23 cellular contexts compared by ENCODE assay signal in the genomic region with DNA sequence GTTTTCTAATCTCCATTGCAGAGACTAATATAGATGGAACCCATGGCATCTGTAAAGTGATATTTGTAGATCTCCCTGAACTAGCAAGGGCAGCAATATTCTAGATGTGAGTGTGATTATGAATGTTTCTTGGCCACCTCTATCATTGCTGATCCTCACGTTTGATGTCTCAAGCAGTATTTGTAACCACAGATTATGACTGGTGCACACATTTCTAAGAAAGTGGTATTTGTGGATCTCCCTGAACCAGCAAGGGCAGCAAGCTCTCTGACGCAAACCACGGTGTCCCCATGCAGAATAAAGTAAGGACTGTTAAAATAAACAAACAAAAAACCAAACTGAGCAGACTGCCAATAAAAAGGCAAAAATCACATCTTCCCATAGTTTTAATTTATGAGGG.
DNase-seq lines count a peak whose midpoint lies in the region; ATAC-seq, FAIRE-seq and TF ChIP-seq lines count a peak whose summit lies in the region.
"Had no signal": no experiment of that assay in that cellular context is flagged by ENCODE, and none has a peak within 500 bp of the region (broad histone marks: within the 10 kb centered on the region; RNA-seq: fewer than 3 reads in every experiment).

No MANE protein-coding gene starts in this region.

- H3K4me1 ChIP-seq in HEK293 (ENCODE audit: control insufficient read depth, insufficient read depth, low read length) = peaks cover 42% of the 10 kb centered on the region

- POLR2A ChIA-PET in HEK293 (lab: Yijun Ruan, JAX) = no interaction called here
- POLR2A ChIA-PET in naive thymus-derived CD8-positive, alpha-beta T cell (lab: Charles Lee) = no interaction called here

- no peak for ATAC-seq in HG02981 (IDR thresholded peaks at IDR 0.05; ENCODE audit: unreplicated experiment)
- ATAC-seq in naive thymus-derived CD8-positive, alpha-beta T cell = no peak
- ATAC-seq: left colon; natural killer cell treated with Interleukin-12 subunit alpha and Interleukin-12 subunit beta and Interleukin-15 and Interleukin-18, amount 100 ng/mL, for 72 hours; stimulated activated naive B cell treated with anti-CD40 and anti-IgM and Interleukin-4, amounts not matched to agents 10 μg/mL and 1 μg/mL and 100 μg/mL, for 72 hours; T-helper 17 cell had no signal

- peak; percentile 46 for FAIRE-seq in D721Med (lab: Jason Lieb, UNC)
- FAIRE-seq: H54 had no signal

- H3K9me3 ChIP-seq in HEK293 (ENCODE audit: control insufficient read depth, insufficient read depth, low read depth, low read length) (no peaks in the 10 kb centered on the region), WERI-Rb-1 (ENCODE audit: severe bottlenecking) (no peaks in the 10 kb centered on the region)

- H3K4me3 Mint-ChIP-seq in naive thymus-derived CD8-positive, alpha-beta T cell = no peak overlapping the region
- H3K4me3 Mint-ChIP-seq: CD4-positive, alpha-beta T cell; natural killer cell treated with Interleukin-12 subunit alpha and Interleukin-12 subunit beta and Interleukin-15 and Interleukin-18, amount 100 ng/mL, for 72 hours; stimulated activated naive B cell treated with anti-CD40 and anti-IgM and Interleukin-4, amounts not matched to agents 10 μg/mL and 1 μg/mL and 100 μg/mL, for 72 hours; T-helper 17 cell; WTC11 had no signal

- peaks cover 0 to 6% (median 0%) of the 10 kb centered on the region in 9 donors for H3K9me3 Mint-ChIP-seq in naive thymus-derived CD8-positive, alpha-beta T cell
- H3K9me3 Mint-ChIP-seq: CD4-positive, alpha-beta T cell; stimulated activated naive B cell treated with anti-CD40 and anti-IgM and Interleukin-4, amounts not matched to agents 10 μg/mL and 1 μg/mL and 100 μg/mL, for 72 hours; WTC11 had no signal

- no peaks in the 10 kb centered on the region for H3K36me3 Mint-ChIP-seq in naive thymus-derived CD8-positive, alpha-beta T cell
- H3K36me3 Mint-ChIP-seq: natural killer cell treated with Interleukin-12 subunit alpha and Interleukin-12 subunit beta and Interleukin-15 and Interleukin-18, amount 100 ng/mL, for 72 hours; stimulated activated naive B cell treated with anti-CD40 and anti-IgM and Interleukin-4, amounts not matched to agents 10 μg/mL and 1 μg/mL and 100 μg/mL, for 72 hours; WTC11 had no signal

- CTCF ChIA-PET in HEK293 (lab: Yijun Ruan, JAX) = interaction anchor here (0.6 kb wide), 1 partner anchor 17 kb away, joined by 3 read pairs; no protein-coding TSS in a partner anchor

- H3K36me3 ChIP-seq in HEK293 (ENCODE audit: control insufficient read depth in 2 of 2, insufficient read depth in 1 of 2, low read length in 2 of 2) = no peaks in the 10 kb centered on the region
- H3K36me3 ChIP-seq in WERI-Rb-1 = no peaks in the 10 kb centered on the region

- no peak overlapping the region for H3K27ac Mint-ChIP-seq in naive thymus-derived CD8-positive, alpha-beta T cell
- H3K27ac Mint-ChIP-seq: CD4-positive, alpha-beta T cell; natural killer cell treated with Interleukin-12 subunit alpha and Interleukin-12 subunit beta and Interleukin-15 and Interleukin-18, amount 100 ng/mL, for 72 hours; stimulated activated naive B cell treated with anti-CD40 and anti-IgM and Interleukin-4, amounts not matched to agents 10 μg/mL and 1 μg/mL and 100 μg/mL, for 72 hours; T-helper 17 cell; WTC11 had no signal

- H3K27me3 Mint-ChIP-seq in naive thymus-derived CD8-positive, alpha-beta T cell = no peaks in the 10 kb centered on the region
- H3K27me3 Mint-ChIP-seq: CD4-positive, alpha-beta T cell; natural killer cell treated with Interleukin-12 subunit alpha and Interleukin-12 subunit beta and Interleukin-15 and Interleukin-18, amount 100 ng/mL, for 72 hours; progenitor cell of endocrine pancreas; T-helper 17 cell had no signal

- H3K27ac ChIP-seq in HEK293 (ENCODE audit: extremely low read depth, low read depth, low read length) (no peak overlapping the region), WERI-Rb-1 (peak overlapping the region; percentile 2; the same call in 1 of the 2 replicates)

- H3K4me3 ChIP-seq in HEK293 (ENCODE audit: low read depth, low read length) = no peak overlapping the region
- H3K4me3 ChIP-seq in WERI-Rb-1 (ENCODE audit: low read depth, low read length) = no peak overlapping the region

- H3K27me3 ChIP-seq in WERI-Rb-1 (ENCODE audit: insufficient read depth, low read depth, severe bottlenecking) = no peaks in the 10 kb centered on the region

- intact Hi-C loops in posterior cingulate gyrus (cut with DNase I) = no loop called here

- TF ChIP-seq CTCF in D721Med (IDR thresholded peaks at IDR 0.05; ENCODE audit: insufficient read depth, missing control alignments) (no peak), HEK293 (tag by site-specific recombination; IDR thresholded peaks at IDR 0.05) (no peak), WERI-Rb-1 (IDR thresholded peaks at IDR 0.05; ENCODE audit: low read depth, low read length) (no peak)

- DNase-seq in D721Med (ENCODE audit: insufficient read length, low spot score) (no peak), WERI-Rb-1 (no peak), iris pigment epithelial cell (ENCODE audit: low read depth) (peak; percentile 38), posterior cingulate gyrus (no peak)
- no peak for DNase-seq in naive thymus-derived CD8-positive, alpha-beta T cell
- no peak for DNase-seq in stimulated activated naive CD4-positive, alpha-beta T cell treated with Interleukin-2 at 50 U/mL for 16 hours (lab: John Stamatoyannopoulos, UW)
- DNase-seq: activated CD4-positive, alpha-beta T cell treated with anti-CD3 and anti-CD28 coated beads, Interleukin-2, amount 50 U/mL, for 48 hours; activated gamma-delta T cell treated with Interleukin-2 at 50 U/mL for 16 hours; CD4-positive, alpha-beta T cell; central memory CD4-positive, alpha-beta T cell; Kasumi-1; left colon; NCI-H2107; OCI-M1; stimulated activated CD4-positive, alpha-beta T cell treated with anti-CD3 and anti-CD28 coated beads, Interleukin-2, amount 100 ng/mL, for 24 hours; stimulated activated naive B cell treated with anti-CD40 and anti-IgM and Interleukin-4, amounts not matched to agents 10 μg/mL and 1 μg/mL and 100 μg/mL, for 72 hours; T-helper 17 cell had no signal

- H3K4me1 Mint-ChIP-seq in naive thymus-derived CD8-positive, alpha-beta T cell = peaks cover 0 to 3% (median 0%) of the 10 kb centered on the region in 4 donors
- H3K4me1 Mint-ChIP-seq: T-helper 17 cell had no signal

TF ChIP-seq in HEK293, 187 proteins besides CTCF, POLR2A, EP300 and RAD21:
- no peak for TF ChIP-seq ZNF658 (tag by site-specific recombination; IDR thresholded peaks at IDR 0.05)
- TF ChIP-seq FEZF1 (tag by site-specific recombination; IDR thresholded peaks at IDR 0.05) = peak; percentile 43; the same call in 1 of the 2 replicates
